ENCODE assay signal across 14 cellular contexts in genomic region chr17:72393553-72393952, GRCh38.
DNase-seq lines count a peak whose midpoint lies in the region; ATAC-seq and TF ChIP-seq lines count a peak whose summit lies in the region.
"Had no signal": no experiment of that assay in that cellular context is flagged by ENCODE, and none has a peak within 500 bp of the region (broad histone marks: within the 10 kb centered on the region; RNA-seq: fewer than 3 reads in every experiment).

No MANE protein-coding gene starts in this region.

- no peaks in the 10 kb centered on the region for H3K4me1 ChIP-seq in ovary (ENCODE audit: insufficient read depth)
- H3K4me1 ChIP-seq: testis had no signal

- no peaks in the 10 kb centered on the region for H3K9me3 ChIP-seq in ovary
- H3K9me3 ChIP-seq: testis had no signal

- no peak for ATAC-seq in HG03520 (IDR thresholded peaks at IDR 0.05; ENCODE audit: unreplicated experiment)

- TF ChIP-seq POLR2A in ovary (IDR thresholded peaks at IDR 0.05), result no peak

- no peak for TF ChIP-seq RAD21 in Ishikawa (IDR thresholded peaks at IDR 0.05; ENCODE audit: low read depth)

- DNase-seq in AG08396 (ENCODE audit: low spot score) (peak; percentile 72), amniotic epithelial cell (ENCODE audit: low read depth) (peak; percentile 84), islet precursor cell (peak; percentile 69), NCI-H524 treated with DMSO at 0.1 percent for 48 hours (lab: John Stamatoyannopoulos, UW) (no peak), COLO668 (lab: John Stamatoyannopoulos, UW; ENCODE audit: unreplicated experiment) (no peak), ovary (no peak)
- DNase-seq: activated CD4-positive, alpha-beta T cell treated with anti-CD3 and anti-CD28 coated beads, Interleukin-2, amount 50 U/mL, for 1 hour; activated naive CD4-positive, alpha-beta T cell treated with anti-CD3 and anti-CD28 coated beads for 36 hours; CD4-positive, CD25-positive, alpha-beta regulatory T cell; hippocampal formation; midbrain; testis had no signal

- intact Hi-C loops in ovary (cut with DNase I), result loop anchor here in 1 of 4 donors (5.0 kb wide), 1 partner anchor 51 kb away; no protein-coding TSS in a partner anchor

- no peak for TF ChIP-seq CTCF in ovary (IDR thresholded peaks at IDR 0.05)

- TF ChIP-seq EP300 in Ishikawa (IDR thresholded peaks at IDR 0.05; ENCODE audit: borderline replicate concordance), result no peak
- no peak for TF ChIP-seq EP300 in ovary (IDR thresholded peaks at IDR 0.05)

- no peak overlapping the region for H3K4me3 ChIP-seq in ovary
- H3K4me3 ChIP-seq: testis had no signal

- 69 to 79% (median 77%) methylated on average over 2 of the region's 2 CpGs for WGBS in ovary, 3 donors

- no peaks in the 10 kb centered on the region for H3K36me3 ChIP-seq in ovary

- no peak overlapping the region for H3K27ac ChIP-seq in ovary
- H3K27ac ChIP-seq: testis had no signal

- no peaks in the 10 kb centered on the region for H3K27me3 ChIP-seq in ovary
- H3K27me3 ChIP-seq: testis had no signal

TF ChIP-seq in Ishikawa, 13 proteins besides CTCF, POLR2A, EP300 and RAD21:
- TF ChIP-seq YY1 (IDR thresholded peaks at IDR 0.05; ENCODE audit: low read depth), result no peak
- no peak for TF ChIP-seq ZBTB7A (IDR thresholded peaks at IDR 0.05; ENCODE audit: low read depth)
- TF ChIP-seq REST (IDR thresholded peaks at IDR 0.05; ENCODE audit: low read depth), result no peak
- TF ChIP-seq TCF12 (IDR thresholded peaks at IDR 0.05; ENCODE audit: low read depth), result no peak
- no peak for TF ChIP-seq CREB1 (IDR thresholded peaks at IDR 0.05; ENCODE audit: low read depth)
- TF ChIP-seq MAX (IDR thresholded peaks at IDR 0.05), result peak; percentile 23; the same call in 1 of the 2 replicates
TF ChIP-seq in Ishikawa: peak in this region for 1.

Comparison
In these comparisons a context has a peak if more than half of its experiments do, and no peak if none do; other contexts are left out.
1. DNase-seq: peak in AG08396 (single experiment), amniotic epithelial cell (single experiment) and islet precursor cell (single experiment); none in NCI-H524 treated with DMSO at 0.1 percent for 48 hours (single experiment), COLO668 (single experiment) and ovary (0 of 5).